ENCODE assay signal across 22 cellular contexts in the genomic region with DNA sequence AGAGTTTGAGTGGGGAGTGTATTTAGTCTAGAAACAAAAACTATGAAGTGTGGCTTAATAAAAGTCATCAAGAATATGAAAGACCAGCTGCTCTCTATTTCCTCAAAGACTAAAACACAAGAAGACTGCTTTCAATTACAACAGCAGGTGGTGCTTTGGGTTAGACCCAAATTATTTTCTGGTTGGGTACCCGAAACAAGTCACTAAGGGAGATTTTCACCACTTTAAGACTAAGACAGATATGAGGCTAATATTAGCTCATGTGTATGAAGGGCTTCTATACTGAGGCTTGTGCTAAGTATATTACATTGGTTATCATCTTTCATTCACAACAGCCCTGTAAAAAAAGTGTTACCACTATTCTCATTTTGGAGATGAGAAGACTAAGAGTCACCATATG. TPM values are rescaled to one million over a fixed set of nuclear protein-coding genes. Genes with fewer than 3 reads are reported as not detected.
A peak's percentile ranks its signal among the peaks of the same experiment; 100 is the strongest.
DNase-seq lines count a peak whose midpoint lies in the region; ATAC-seq and TF ChIP-seq lines count a peak whose summit lies in the region.
"Had no signal": no experiment of that assay in that cellular context is flagged by ENCODE, and none has a peak within 500 bp of the region (broad histone marks: within the 10 kb centered on the region; RNA-seq: fewer than 3 reads in every experiment).

No MANE protein-coding gene starts in this region.

- ATAC-seq in GM19328 (IDR thresholded peaks at IDR 0.05; ENCODE audit: unreplicated experiment), result peak; percentile 57
- ATAC-seq in HG02885 (IDR thresholded peaks at IDR 0.05; ENCODE audit: poor library complexity, unreplicated experiment), result peak; percentile 49
- no peak for ATAC-seq in activated T-cell treated with anti-CD3 and anti-CD28 coated beads, Interleukin-2, amount 50 U/mL, for 72 hours (replicated peaks in 1 of 2)
- ATAC-seq: activated naive CD8-positive, alpha-beta T cell treated with anti-CD3 and anti-CD28 coated beads, Interleukin-2, amount 50 U/mL, for 24 hours; activated T-cell treated with anti-CD3 and anti-CD28 coated beads, Interleukin-2, amount 50 U/mL, for 4 hours; effector memory CD8-positive, alpha-beta T cell; left cardiac atrium; Panc1; pancreas; stimulated activated naive B cell treated with anti-CD40 and anti-IgM and Interleukin-4, amounts not matched to agents 10 μg/mL and 1 μg/mL and 100 μg/mL, for 72 hours had no signal

- peak; percentile 74 for DNase-seq in GM12865 (ENCODE audit: low read depth)
- peak; percentile 66 for DNase-seq in NCI-H524 treated with DMSO at 0.1 percent for 48 hours (lab: John Stamatoyannopoulos, UW)
- no peak for DNase-seq in NCI-H2227 treated with DMSO at 0.1 percent for 48 hours (lab: John Stamatoyannopoulos, UW)
- DNase-seq in activated T-cell treated with anti-CD3 and anti-CD28 coated beads, Interleukin-2, amount 50 U/mL, for 72 hours, result no peak
- no peak for DNase-seq in H4 (ENCODE audit: low spot score)
- DNase-seq in NOMO-1 (lab: John Stamatoyannopoulos, UW; ENCODE audit: unreplicated experiment in 2 of 2), result no peak
- DNase-seq: activated naive CD8-positive, alpha-beta T cell treated with anti-CD3 and anti-CD28 coated beads, Interleukin-2, amount 50 U/mL, for 24 hours; activated T-cell treated with anti-CD3 and anti-CD28 coated beads, Interleukin-2, amount 50 U/mL, for 4 hours; caudate nucleus; effector memory CD8-positive, alpha-beta T cell; HCEC 1CT; hypothalamus; left cardiac atrium; NCI-H1694 treated with DMSO at 0.1 percent for 48 hours; NCI-H748 treated with DMSO at 0.1 percent for 48 hours; pancreas; SK-N-SH; stimulated activated naive B cell treated with anti-CD40 and anti-IgM and Interleukin-4, amounts not matched to agents 10 μg/mL and 1 μg/mL and 100 μg/mL, for 72 hours had no signal

- H3K27ac Mint-ChIP-seq in activated T-cell treated with anti-CD3 and anti-CD28 coated beads, Interleukin-2, amount 50 U/mL, for 72 hours, result no peak overlapping the region
- H3K27ac Mint-ChIP-seq: activated naive CD8-positive, alpha-beta T cell treated with anti-CD3 and anti-CD28 coated beads, Interleukin-2, amount 50 U/mL, for 24 hours; effector memory CD8-positive, alpha-beta T cell; stimulated activated naive B cell treated with anti-CD40 and anti-IgM and Interleukin-4, amounts not matched to agents 10 μg/mL and 1 μg/mL and 100 μg/mL, for 72 hours had no signal

- H3K4me1 Mint-ChIP-seq in activated T-cell treated with anti-CD3 and anti-CD28 coated beads, Interleukin-2, amount 50 U/mL, for 72 hours (ENCODE audit: low read depth), result no peaks in the 10 kb centered on the region
- H3K4me1 Mint-ChIP-seq: activated naive CD8-positive, alpha-beta T cell treated with anti-CD3 and anti-CD28 coated beads, Interleukin-2, amount 50 U/mL, for 24 hours; stimulated activated naive B cell treated with anti-CD40 and anti-IgM and Interleukin-4, amounts not matched to agents 10 μg/mL and 1 μg/mL and 100 μg/mL, for 72 hours had no signal

- no peak overlapping the region for H3K4me3 ChIP-seq in GM12865 (ENCODE audit: low read depth, low read length)
- H3K4me3 ChIP-seq: pancreas, skin epidermis had no signal

- no peak overlapping the region for H3K4me3 Mint-ChIP-seq in activated T-cell treated with anti-CD3 and anti-CD28 coated beads, Interleukin-2, amount 50 U/mL, for 72 hours
- H3K4me3 Mint-ChIP-seq: activated naive CD8-positive, alpha-beta T cell treated with anti-CD3 and anti-CD28 coated beads, Interleukin-2, amount 50 U/mL, for 24 hours; activated T-cell treated with anti-CD3 and anti-CD28 coated beads, Interleukin-2, amount 50 U/mL, for 4 hours; effector memory CD8-positive, alpha-beta T cell; stimulated activated naive B cell treated with anti-CD40 and anti-IgM and Interleukin-4, amounts not matched to agents 10 μg/mL and 1 μg/mL and 100 μg/mL, for 72 hours had no signal

- H3K36me3 Mint-ChIP-seq in activated T-cell treated with anti-CD3 and anti-CD28 coated beads, Interleukin-2, amount 50 U/mL, for 72 hours (ENCODE audit: insufficient read depth in 2 of 2), result no peaks in the 10 kb centered on the region
- H3K36me3 Mint-ChIP-seq: stimulated activated naive B cell treated with anti-CD40 and anti-IgM and Interleukin-4, amounts not matched to agents 10 μg/mL and 1 μg/mL and 100 μg/mL, for 72 hours had no signal

- H3K9me3 Mint-ChIP-seq in activated T-cell treated with anti-CD3 and anti-CD28 coated beads, Interleukin-2, amount 50 U/mL, for 72 hours, result no peaks in the 10 kb centered on the region
- H3K9me3 Mint-ChIP-seq: activated naive CD8-positive, alpha-beta T cell treated with anti-CD3 and anti-CD28 coated beads, Interleukin-2, amount 50 U/mL, for 24 hours; activated T-cell treated with anti-CD3 and anti-CD28 coated beads, Interleukin-2, amount 50 U/mL, for 4 hours; effector memory CD8-positive, alpha-beta T cell had no signal

- TF ChIP-seq CTCF in GM12865 (IDR thresholded peaks at IDR 0.05; ENCODE audit: insufficient read depth, low read depth, low read length, missing control alignments), result no peak

- no peaks in the 10 kb centered on the region for H3K27me3 Mint-ChIP-seq in activated T-cell treated with anti-CD3 and anti-CD28 coated beads, Interleukin-2, amount 50 U/mL, for 72 hours (ENCODE audit: low read depth)
- H3K27me3 Mint-ChIP-seq: stimulated activated naive B cell treated with anti-CD40 and anti-IgM and Interleukin-4, amounts not matched to agents 10 μg/mL and 1 μg/mL and 100 μg/mL, for 72 hours had no signal

RNA-seq across cellular contexts. Expression of gene COL8A1, which starts 43.1 kb away (rescaled TPM):
- under 1 TPM in 1 of 2 donors, not detected in 1; 0.10 TPM for total RNA-seq in activated T-cell treated with anti-CD3 and anti-CD28 coated beads, Interleukin-2, amount 50 U/mL, for 72 hours
- 7.3 and 24.3 TPM in 2 replicates for total RNA-seq in H4 (2014; rRNA removed; shearing (Covaris generic))

Comparison
In these comparisons a context has a peak if more than half of its experiments do, and no peak if none do; other contexts are left out.
1. DNase-seq: peak in GM12865 (single experiment) and NCI-H524 treated with DMSO at 0.1 percent for 48 hours (single experiment); none in NCI-H2227 treated with DMSO at 0.1 percent for 48 hours (single experiment), activated T-cell treated with anti-CD3 and anti-CD28 coated beads, Interleukin-2, amount 50 U/mL, for 72 hours (0 of 2), H4 (single experiment) and NOMO-1 (0 of 2).
2. ATAC-seq: peak in GM19328 (single experiment) and HG02885 (single experiment); none in activated T-cell treated with anti-CD3 and anti-CD28 coated beads, Interleukin-2, amount 50 U/mL, for 72 hours (0 of 2).